20 cellular contexts compared by ENCODE assay signal in genomic region chr6:75608304-75608703, GRCh38. TPM values are rescaled to one million over a fixed set of nuclear protein-coding genes. Genes with fewer than 3 reads are reported as not detected.
DNase-seq lines count a peak whose midpoint lies in the region; ATAC-seq and TF ChIP-seq lines count a peak whose summit lies in the region.
"Had no signal": no experiment of that assay in that cellular context is flagged by ENCODE, and none has a peak within 500 bp of the region (broad histone marks: within the 10 kb centered on the region; RNA-seq: fewer than 3 reads in every experiment).

No MANE protein-coding gene starts in this region.

- TF ChIP-seq POLR2A in gastrocnemius medialis (IDR thresholded peaks at IDR 0.05), result no peak

- H3K9me3 Mint-ChIP-seq in activated CD4-positive, alpha-beta T cell treated with anti-CD3 and anti-CD28 coated beads, Interleukin-2, amount 10 ng/mL, durations not matched to agents 24 days and 14 days, result no peaks in the 10 kb centered on the region
- H3K9me3 Mint-ChIP-seq in IgD-negative memory B cell, result no peaks in the 10 kb centered on the region
- no peaks in the 10 kb centered on the region for H3K9me3 Mint-ChIP-seq in T-helper 2 cell treated with Interferon-gamma antibody and Interleukin-4, amounts not matched to agents 5 μg/mL and 100 μg/mL, for 36 hours
- H3K9me3 Mint-ChIP-seq: effector memory CD8-positive, alpha-beta T cell had no signal

- H3K27me3 ChIP-seq in gastrocnemius medialis, result no peaks in the 10 kb centered on the region
- H3K27me3 ChIP-seq: SJCRH30, tibial nerve had no signal

- DNase-seq in activated CD4-positive, alpha-beta T cell treated with anti-CD3 and anti-CD28 coated beads, Interleukin-2, amount 10 ng/mL, durations not matched to agents 24 days and 14 days, result peak; percentile 4
- no peak for DNase-seq in activated CD4-positive, alpha-beta T cell treated with anti-CD3 and anti-CD28 coated beads, Interleukin-2, amount 50 U/mL, for 48 hours
- DNase-seq in coronary artery (ENCODE audit: low spot score), result no peak
- no peak for DNase-seq in gastrocnemius medialis
- DNase-seq in T-helper 2 cell treated with Interferon-gamma antibody and Interleukin-4, amounts not matched to agents 5 μg/mL and 100 μg/mL, for 36 hours (ENCODE audit: low spot score), result no peak
- no peak for DNase-seq in NCI-H510A treated with DMSO at 0.1 percent for 48 hours (lab: John Stamatoyannopoulos, UW)
- DNase-seq in HuH-7.5 (ENCODE audit: low spot score), result no peak
- DNase-seq: 8988T; activated CD4-positive, alpha-beta T cell treated with anti-CD3 and anti-CD28 coated beads, Interleukin-2, amount 50 U/mL, for 4 hours; central memory CD4-positive, alpha-beta T cell; effector memory CD8-positive, alpha-beta T cell; kidney glomerular epithelial cell; midbrain; NCI-H1417 treated with DMSO at 0.1 percent for 48 hours; NCI-H345; SJCRH30; stimulated activated CD4-positive, alpha-beta T cell treated with anti-CD3 and anti-CD28 coated beads, Interleukin-4, amount 100 ng/mL, for 1 hour had no signal

- no peaks in the 10 kb centered on the region for H3K27me3 Mint-ChIP-seq in activated CD4-positive, alpha-beta T cell treated with anti-CD3 and anti-CD28 coated beads, Interleukin-2, amount 10 ng/mL, durations not matched to agents 24 days and 14 days
- no peaks in the 10 kb centered on the region for H3K27me3 Mint-ChIP-seq in IgD-negative memory B cell
- no peaks in the 10 kb centered on the region for H3K27me3 Mint-ChIP-seq in T-helper 2 cell treated with Interferon-gamma antibody and Interleukin-4, amounts not matched to agents 5 μg/mL and 100 μg/mL, for 36 hours (ENCODE audit: low read depth)
- H3K27me3 Mint-ChIP-seq: effector memory CD8-positive, alpha-beta T cell had no signal

- H3K4me3 ChIP-seq in coronary artery (no peak overlapping the region), gastrocnemius medialis (no peak overlapping the region)
- H3K4me3 ChIP-seq: SJCRH30, tibial nerve had no signal

- peaks cover 76% of the 10 kb centered on the region for H3K4me1 Mint-ChIP-seq in activated CD4-positive, alpha-beta T cell treated with anti-CD3 and anti-CD28 coated beads, Interleukin-2, amount 10 ng/mL, durations not matched to agents 24 days and 14 days
- peaks cover 78 to 85% (median 83%) of the 10 kb centered on the region in 3 donors for H3K4me1 Mint-ChIP-seq in IgD-negative memory B cell
- H3K4me1 Mint-ChIP-seq in T-helper 2 cell treated with Interferon-gamma antibody and Interleukin-4, amounts not matched to agents 5 μg/mL and 100 μg/mL, for 36 hours (ENCODE audit: low read depth), result peaks cover 63% of the 10 kb centered on the region

- intact Hi-C loops in activated CD4-positive, alpha-beta T cell treated with anti-CD3 and anti-CD28 coated beads, Interleukin-2, amount 10 ng/mL, durations not matched to agents 24 days and 14 days (cut with micrococcal nuclease), result no loop called here
- intact Hi-C loops in gastrocnemius medialis (cut with DNase I; ENCODE audit: low total_unique reads), result no loop called here

- H3K9me3 ChIP-seq in gastrocnemius medialis, result no peaks in the 10 kb centered on the region
- H3K9me3 ChIP-seq: SJCRH30, tibial nerve had no signal

- no peak for ATAC-seq in gastrocnemius medialis
- ATAC-seq: effector memory CD8-positive, alpha-beta T cell had no signal

- H3K27ac ChIP-seq in coronary artery (peak overlapping the region; percentile 28 to 30), gastrocnemius medialis (peak overlapping the region; percentile 43 to 74 (median 60))
- H3K27ac ChIP-seq: C4-2B, SJCRH30 had no signal

- in situ Hi-C loops in gastrocnemius medialis (cut with MboI; ENCODE audit: low sequenced_read_pairs in 4 of 4), result no loop called here

- H3K4me1 ChIP-seq in gastrocnemius medialis, result peaks cover 57 to 74% of the 10 kb centered on the region in 2 donors

- no peak overlapping the region for H3K27ac Mint-ChIP-seq in activated CD4-positive, alpha-beta T cell treated with anti-CD3 and anti-CD28 coated beads, Interleukin-2, amount 10 ng/mL, durations not matched to agents 24 days and 14 days
- peak overlapping the region in 2 of 3 donors; percentile 83 to 84 for H3K27ac Mint-ChIP-seq in IgD-negative memory B cell
- no peak overlapping the region for H3K27ac Mint-ChIP-seq in T-helper 2 cell treated with Interferon-gamma antibody and Interleukin-4, amounts not matched to agents 5 μg/mL and 100 μg/mL, for 36 hours

- H3K36me3 ChIP-seq in gastrocnemius medialis, result no peaks in the 10 kb centered on the region
- H3K36me3 ChIP-seq: tibial nerve had no signal

- peaks cover 27% of the 10 kb centered on the region for H3K36me3 Mint-ChIP-seq in activated CD4-positive, alpha-beta T cell treated with anti-CD3 and anti-CD28 coated beads, Interleukin-2, amount 10 ng/mL, durations not matched to agents 24 days and 14 days (ENCODE audit: low read depth)
- H3K36me3 Mint-ChIP-seq in IgD-negative memory B cell, result peaks cover 3% of the 10 kb centered on the region
- peaks cover 23% of the 10 kb centered on the region for H3K36me3 Mint-ChIP-seq in T-helper 2 cell treated with Interferon-gamma antibody and Interleukin-4, amounts not matched to agents 5 μg/mL and 100 μg/mL, for 36 hours (ENCODE audit: low read depth)

- no peak overlapping the region for H3K4me3 Mint-ChIP-seq in activated CD4-positive, alpha-beta T cell treated with anti-CD3 and anti-CD28 coated beads, Interleukin-2, amount 10 ng/mL, durations not matched to agents 24 days and 14 days
- H3K4me3 Mint-ChIP-seq in IgD-negative memory B cell, result peak overlapping the region in 2 of 4 donors; percentile 49 to 79
- no peak overlapping the region for H3K4me3 Mint-ChIP-seq in T-helper 2 cell treated with Interferon-gamma antibody and Interleukin-4, amounts not matched to agents 5 μg/mL and 100 μg/mL, for 36 hours

- TF ChIP-seq CTCF in coronary artery (IDR thresholded peaks at IDR 0.05) (no peak), gastrocnemius medialis (IDR thresholded peaks at IDR 0.05 in 4 of 5, conservative IDR thresholded peaks at IDR 0.05 in 1 of 5) (no peak)

RNA-seq across cellular contexts. Expression of gene SENP6, which starts 6.6 kb away (rescaled TPM):
- total RNA-seq in activated CD4-positive, alpha-beta T cell treated with anti-CD3 and anti-CD28 coated beads, Interleukin-2, amount 10 ng/mL, durations not matched to agents 24 days and 14 days, result 76.7 and 79.4 TPM in 2 replicates
- 63.6 TPM for polyA plus RNA-seq in IgD-negative memory B cell
- total RNA-seq in gastrocnemius medialis, result 10 to 100 TPM; 50.3 to 67.9 (median 57.6) TPM

Comparison
In these comparisons a context has a peak if more than half of its experiments do, and no peak if none do; other contexts are left out.
1. H3K27ac Mint-ChIP-seq: peak in IgD-negative memory B cell (2 of 3); none in activated CD4-positive, alpha-beta T cell treated with anti-CD3 and anti-CD28 coated beads, Interleukin-2, amount 10 ng/mL, durations not matched to agents 24 days and 14 days (single experiment) and T-helper 2 cell treated with Interferon-gamma antibody and Interleukin-4, amounts not matched to agents 5 μg/mL and 100 μg/mL, for 36 hours (single experiment).